In the genomic region with DNA sequence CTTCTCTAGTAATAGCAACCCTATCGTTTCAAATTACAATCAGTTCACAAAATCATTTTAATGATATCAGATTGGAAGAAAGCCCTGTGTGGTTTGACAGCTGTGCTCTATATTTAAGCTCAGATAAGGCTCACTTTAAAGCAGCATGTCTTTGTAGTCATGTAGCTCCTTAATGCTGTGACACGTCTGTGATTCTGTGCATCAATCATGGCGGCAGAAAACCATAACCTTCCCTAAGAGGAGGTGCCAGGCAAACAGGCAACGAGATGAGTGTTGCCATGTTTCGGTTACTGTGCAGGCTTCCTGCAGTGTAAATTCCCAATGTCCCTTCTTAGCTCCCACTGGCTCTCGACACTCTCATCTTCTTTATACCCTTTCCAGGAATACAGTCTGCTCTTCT, we compare ENCODE assay signal across 1 cellular context.
TF ChIP-seq lines count a peak whose summit lies in the region.

No MANE protein-coding gene starts in this region.

TF ChIP-seq in WTC11, 78 proteins besides CTCF, POLR2A, EP300 and RAD21 (continued from another document):
- TF ChIP-seq PRDM15 (CRISPR knock-in tag; IDR thresholded peaks at IDR 0.05), result no peak
- no peak for TF ChIP-seq ZNF396 (CRISPR knock-in tag; IDR thresholded peaks at IDR 0.05; ENCODE audit: borderline replicate concordance)
